In the genomic region with DNA sequence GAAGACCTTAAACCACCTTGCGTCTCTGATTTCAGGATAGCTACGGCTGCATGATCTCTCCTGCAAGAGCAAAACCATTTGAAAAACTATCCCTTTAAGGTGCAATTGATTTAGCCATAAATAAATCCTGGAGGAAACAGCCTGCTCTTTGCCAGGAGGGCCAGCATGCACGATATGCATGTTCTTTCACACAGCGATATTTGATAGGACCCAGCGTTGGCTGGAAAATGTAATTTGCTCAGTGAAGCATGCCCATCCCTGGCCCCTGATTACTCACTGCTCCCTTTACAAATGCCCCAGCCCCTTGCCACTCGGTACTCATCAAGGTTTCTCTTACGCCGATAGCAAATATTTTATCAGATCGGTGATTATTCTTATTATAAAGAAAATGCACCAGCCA, we compare ENCODE assay signal across 15 cellular contexts.
DNase-seq lines count a peak whose midpoint lies in the region; TF ChIP-seq lines count a peak whose summit lies in the region.
"Had no signal": no experiment of that assay in that cellular context is flagged by ENCODE, and none has a peak within 500 bp of the region (broad histone marks: within the 10 kb centered on the region; RNA-seq: fewer than 3 reads in every experiment).

No MANE protein-coding gene starts in this region.

- H3K4me1 ChIP-seq in HEK293 (ENCODE audit: control insufficient read depth, insufficient read depth, low read length) (no peaks in the 10 kb centered on the region; the same call in 1 of the 2 replicates), thyroid gland (no peaks in the 10 kb centered on the region), breast epithelium (no peaks in the 10 kb centered on the region)
- H3K4me1 ChIP-seq: spleen had no signal

- H3K27me3 ChIP-seq in thyroid gland: no peaks in the 10 kb centered on the region
- H3K27me3 ChIP-seq in breast epithelium: no peaks in the 10 kb centered on the region
- H3K27me3 ChIP-seq: spleen had no signal

- POLR2A ChIA-PET in HEK293 (lab: Yijun Ruan, JAX): no interaction called here

- WGBS in thyroid gland, 2 donors: 88 to 93% methylated on average over 9 of the region's 9 CpGs

- DNase-seq in NCI-H2081 (lab: John Stamatoyannopoulos, UW) (peak; percentile 90 to 95), NCI-H748 (lab: John Stamatoyannopoulos, UW; ENCODE audit: unreplicated experiment) (peak; percentile 92), left kidney (ENCODE audit: low read depth, low spot score) (peak; percentile 88), thyroid gland (no peak), erythroblast (lab: John Stamatoyannopoulos, UW) (no peak), breast epithelium (ENCODE audit: low spot score in 2 of 2) (no peak), EL (no peak)
- DNase-seq: activated CD4-positive, CD25-positive, alpha-beta regulatory T cell; activated CD8-positive, alpha-beta memory T cell treated with anti-CD3 and anti-CD28 coated beads, Interleukin-2, amount 50 U/mL, for 4 hours; CD4-positive, alpha-beta T cell; H7; Kasumi-1; nucleus accumbens; spleen had no signal

- no peak overlapping the region for H3K27ac ChIP-seq in HEK293 (ENCODE audit: extremely low read depth, low read depth, low read length)
- no peak overlapping the region for H3K27ac ChIP-seq in thyroid gland
- H3K27ac ChIP-seq in breast epithelium: no peak overlapping the region
- H3K27ac ChIP-seq: spleen had no signal

- no peaks in the 10 kb centered on the region for H3K9me3 ChIP-seq in HEK293 (ENCODE audit: control insufficient read depth, insufficient read depth, low read depth, low read length)
- H3K9me3 ChIP-seq in thyroid gland: no peaks in the 10 kb centered on the region
- H3K9me3 ChIP-seq in breast epithelium: no peaks in the 10 kb centered on the region
- H3K9me3 ChIP-seq: spleen had no signal

- intact Hi-C loops in thyroid gland (cut with DNase I): no loop called here
- intact Hi-C loops in breast epithelium (cut with DNase I; ENCODE audit: low total_unique reads): no loop called here

- TF ChIP-seq POLR2A in thyroid gland (IDR thresholded peaks at IDR 0.05): no peak
- TF ChIP-seq POLR2A in erythroblast (IDR thresholded peaks at IDR 0.05; ENCODE audit: low read length): no peak
- TF ChIP-seq POLR2A in breast epithelium (IDR thresholded peaks at IDR 0.05): no peak

- H3K4me3 ChIP-seq in HEK293 (ENCODE audit: low read depth, low read length) (no peak overlapping the region), thyroid gland (replicated peaks in 1 of 3) (no peak overlapping the region), breast epithelium (no peak overlapping the region)
- H3K4me3 ChIP-seq: spleen had no signal

- TF ChIP-seq CTCF in HEK293 (tag by site-specific recombination; IDR thresholded peaks at IDR 0.05) (no peak), thyroid gland (IDR thresholded peaks at IDR 0.05) (no peak), breast epithelium (IDR thresholded peaks at IDR 0.05) (no peak)

- CTCF ChIA-PET in HEK293 (lab: Yijun Ruan, JAX): no interaction called here

- no peaks in the 10 kb centered on the region for H3K36me3 ChIP-seq in HEK293 (ENCODE audit: control insufficient read depth in 2 of 2, insufficient read depth in 1 of 2, low read length in 2 of 2)
- H3K36me3 ChIP-seq in thyroid gland: no peaks in the 10 kb centered on the region
- no peaks in the 10 kb centered on the region for H3K36me3 ChIP-seq in breast epithelium
- H3K36me3 ChIP-seq: spleen had no signal

TF ChIP-seq in HEK293, 187 proteins besides CTCF, POLR2A, EP300 and RAD21 (continues in another document):
- TF ChIP-seq TRIM28 (IDR thresholded peaks at IDR 0.05; ENCODE audit: borderline replicate concordance, low read length): peak; percentile 71; the same call in 1 of the 2 replicates
- TF ChIP-seq, protein P1, sequence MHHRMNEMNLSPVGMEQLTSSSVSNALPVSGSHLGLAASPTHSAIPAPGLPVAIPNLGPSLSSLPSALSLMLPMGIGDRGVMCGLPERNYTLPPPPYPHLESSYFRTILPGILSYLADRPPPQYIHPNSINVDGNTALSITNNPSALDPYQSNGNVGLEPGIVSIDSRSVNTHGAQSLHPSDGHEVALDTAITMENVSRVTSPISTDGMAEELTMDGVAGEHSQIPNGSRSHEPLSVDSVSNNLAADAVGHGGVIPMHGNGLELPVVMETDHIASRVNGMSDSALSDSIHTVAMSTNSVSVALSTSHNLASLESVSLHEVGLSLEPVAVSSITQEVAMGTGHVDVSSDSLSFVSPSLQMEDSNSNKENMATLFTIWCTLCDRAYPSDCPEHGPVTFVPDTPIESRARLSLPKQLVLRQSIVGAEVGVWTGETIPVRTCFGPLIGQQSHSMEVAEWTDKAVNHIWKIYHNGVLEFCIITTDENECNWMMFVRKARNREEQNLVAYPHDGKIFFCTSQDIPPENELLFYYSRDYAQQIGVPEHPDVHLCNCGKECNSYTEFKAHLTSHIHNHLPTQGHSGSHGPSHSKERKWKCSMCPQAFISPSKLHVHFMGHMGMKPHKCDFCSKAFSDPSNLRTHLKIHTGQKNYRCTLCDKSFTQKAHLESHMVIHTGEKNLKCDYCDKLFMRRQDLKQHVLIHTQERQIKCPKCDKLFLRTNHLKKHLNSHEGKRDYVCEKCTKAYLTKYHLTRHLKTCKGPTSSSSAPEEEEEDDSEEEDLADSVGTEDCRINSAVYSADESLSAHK (tag by site-specific recombination; IDR thresholded peaks at IDR 0.05): 0 out of 2 replicates have a peak, but pooled peaks have one; percentile 19
- TF ChIP-seq ZNF335 (tag by site-specific recombination; conservative IDR thresholded peaks at IDR 0.05): 0 out of 2 replicates have a peak, but pooled peaks have one; percentile 29
- TF ChIP-seq MZF1 (tag by site-specific recombination; IDR thresholded peaks at IDR 0.05; ENCODE audit: borderline replicate concordance): 0 out of 2 replicates have a peak, but pooled peaks have one; percentile 23
- 0 out of 2 replicates have a peak, but pooled peaks have one; percentile 9 for TF ChIP-seq OSR2 (tag by site-specific recombination; IDR thresholded peaks at IDR 0.05)
- peak; percentile 76 for TF ChIP-seq ZBTB20 (tag by site-specific recombination; IDR thresholded peaks at IDR 0.05)
- TF ChIP-seq ZXDB (tag by site-specific recombination; IDR thresholded peaks at IDR 0.05): peak; percentile 79
- peak; percentile 74 for TF ChIP-seq FEZF1 (tag by site-specific recombination; IDR thresholded peaks at IDR 0.05)
- TF ChIP-seq, protein P2, sequence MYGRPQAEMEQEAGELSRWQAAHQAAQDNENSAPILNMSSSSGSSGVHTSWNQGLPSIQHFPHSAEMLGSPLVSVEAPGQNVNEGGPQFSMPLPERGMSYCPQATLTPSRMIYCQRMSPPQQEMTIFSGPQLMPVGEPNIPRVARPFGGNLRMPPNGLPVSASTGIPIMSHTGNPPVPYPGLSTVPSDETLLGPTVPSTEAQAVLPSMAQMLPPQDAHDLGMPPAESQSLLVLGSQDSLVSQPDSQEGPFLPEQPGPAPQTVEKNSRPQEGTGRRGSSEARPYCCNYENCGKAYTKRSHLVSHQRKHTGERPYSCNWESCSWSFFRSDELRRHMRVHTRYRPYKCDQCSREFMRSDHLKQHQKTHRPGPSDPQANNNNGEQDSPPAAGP (tag by site-specific recombination; IDR thresholded peaks at IDR 0.05): no peak
- TF ChIP-seq YY2 (tag by site-specific recombination; IDR thresholded peaks at IDR 0.05): no peak
- TF ChIP-seq ZBTB48 (tag by site-specific recombination; IDR thresholded peaks at IDR 0.05): peak; percentile 76
- peak; percentile 36; the same call in 1 of the 2 replicates for TF ChIP-seq ZNF843 (tag by site-specific recombination; IDR thresholded peaks at IDR 0.05)
- TF ChIP-seq, protein P3, sequence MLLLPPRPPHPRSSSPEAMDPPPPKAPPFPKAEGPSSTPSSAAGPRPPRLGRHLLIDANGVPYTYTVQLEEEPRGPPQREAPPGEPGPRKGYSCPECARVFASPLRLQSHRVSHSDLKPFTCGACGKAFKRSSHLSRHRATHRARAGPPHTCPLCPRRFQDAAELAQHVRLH (tag by site-specific recombination; IDR thresholded peaks at IDR 0.05): no peak
- TF ChIP-seq IKZF3 (tag by site-specific recombination; IDR thresholded peaks at IDR 0.05): 0 out of 2 replicates have a peak, but pooled peaks have one; percentile 22
- TF ChIP-seq, protein P4, sequence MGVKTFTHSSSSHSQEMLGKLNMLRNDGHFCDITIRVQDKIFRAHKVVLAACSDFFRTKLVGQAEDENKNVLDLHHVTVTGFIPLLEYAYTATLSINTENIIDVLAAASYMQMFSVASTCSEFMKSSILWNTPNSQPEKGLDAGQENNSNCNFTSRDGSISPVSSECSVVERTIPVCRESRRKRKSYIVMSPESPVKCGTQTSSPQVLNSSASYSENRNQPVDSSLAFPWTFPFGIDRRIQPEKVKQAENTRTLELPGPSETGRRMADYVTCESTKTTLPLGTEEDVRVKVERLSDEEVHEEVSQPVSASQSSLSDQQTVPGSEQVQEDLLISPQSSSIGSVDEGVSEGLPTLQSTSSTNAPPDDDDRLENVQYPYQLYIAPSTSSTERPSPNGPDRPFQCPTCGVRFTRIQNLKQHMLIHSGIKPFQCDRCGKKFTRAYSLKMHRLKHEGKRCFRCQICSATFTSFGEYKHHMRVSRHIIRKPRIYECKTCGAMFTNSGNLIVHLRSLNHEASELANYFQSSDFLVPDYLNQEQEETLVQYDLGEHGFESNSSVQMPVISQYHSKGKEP (tag by site-specific recombination; IDR thresholded peaks at IDR 0.05): peak; percentile 98
- TF ChIP-seq ZNF394 (tag by site-specific recombination; IDR thresholded peaks at IDR 0.05; ENCODE audit: borderline replicate concordance): no peak
- peak; percentile 61 for TF ChIP-seq ZBTB17 (tag by site-specific recombination; IDR thresholded peaks at IDR 0.05)
- TF ChIP-seq ZNF10 (tag by site-specific recombination; IDR thresholded peaks at IDR 0.05): peak; percentile 71; the same call in 1 of the 2 replicates

Comparison
In these comparisons a context has a peak if more than half of its experiments do, and no peak if none do; other contexts are left out.
1. DNase-seq: peak in NCI-H2081 (2 of 2), NCI-H748 (single experiment) and left kidney (single experiment); none in thyroid gland (0 of 2), erythroblast (0 of 2), breast epithelium (0 of 2) and EL (single experiment).